8 cellular contexts compared by ENCODE assay signal in genomic region chr2:87496036-87497006, GRCh38.
DNase-seq lines count a peak whose midpoint lies in the region; ATAC-seq, FAIRE-seq and TF ChIP-seq lines count a peak whose summit lies in the region.
"Not testable (repeated sequence)": the region's sequence is repeated elsewhere in the genome, so short reads cannot be mapped to it uniquely, and the experiment has no call there.

No MANE protein-coding gene starts in this region.

- in situ Hi-C loops in gastrocnemius medialis (cut with MboI; ENCODE audit: low sequenced_read_pairs in 4 of 4) = not testable (repeated sequence)

- not testable (repeated sequence) for H3K36me3 ChIP-seq in CD4-positive, alpha-beta memory T cell (ENCODE audit: insufficient read depth, low read length); kidney (ENCODE audit: control insufficient read depth in 1 of 2, insufficient read depth in 2 of 2, low read length in 2 of 2); gastrocnemius medialis

- POLR2A ChIA-PET in CD4-positive, alpha-beta memory T cell (lab: Charles Lee; ENCODE audit: partially characterized antibody); activated B cell treated with CpG ODN at 0.5 μM for 24 hours (lab: Charles Lee): not testable (repeated sequence)

- not testable (repeated sequence) for TF ChIP-seq POLR2A in gastrocnemius medialis (IDR thresholded peaks at IDR 0.05)

- H3K4me3 ChIP-seq in CD4-positive, alpha-beta memory T cell (ENCODE audit: low read length in 2 of 2); kidney (ENCODE audit: low read length in 2 of 2); gastrocnemius medialis: not testable (repeated sequence)

- CTCF ChIA-PET in CD4-positive, alpha-beta memory T cell (lab: Charles Lee; ENCODE audit: partially characterized antibody); activated B cell treated with CpG ODN at 0.5 μM for 24 hours (lab: Charles Lee): not testable (repeated sequence)

- H3K27ac Mint-ChIP-seq in CD4-positive, alpha-beta memory T cell; activated B cell treated with CpG ODN at 0.5 μM for 24 hours; effector memory CD8-positive, alpha-beta T cell: not testable (repeated sequence)

- not testable (repeated sequence) for H3K9me3 Mint-ChIP-seq in CD4-positive, alpha-beta memory T cell; activated B cell treated with CpG ODN at 0.5 μM for 24 hours; effector memory CD8-positive, alpha-beta T cell

- peaks cover 25% of the 10 kb centered on the region for H3K4me1 ChIP-seq in CD4-positive, alpha-beta memory T cell (ENCODE audit: insufficient read depth, low read length)
- H3K4me1 ChIP-seq in kidney (ENCODE audit: control insufficient read depth in 1 of 2, insufficient read depth in 1 of 2, low read depth in 1 of 2, low read length in 2 of 2); gastrocnemius medialis: not testable (repeated sequence)

- H3K27me3 ChIP-seq in CD4-positive, alpha-beta memory T cell (ENCODE audit: insufficient read depth, low read length); gastrocnemius medialis: not testable (repeated sequence)

- not testable (repeated sequence) for H3K36me3 Mint-ChIP-seq in CD4-positive, alpha-beta memory T cell; activated B cell treated with CpG ODN at 0.5 μM for 24 hours (ENCODE audit: low read depth); effector memory CD8-positive, alpha-beta T cell (ENCODE audit: insufficient read depth)

- not testable (repeated sequence) for H3K27ac ChIP-seq in CD4-positive, alpha-beta memory T cell (ENCODE audit: low read depth, low read length); kidney (ENCODE audit: low read depth in 2 of 2, low read length in 2 of 2); gastrocnemius medialis

- peak; percentile 66 to 76 (median 73) for DNase-seq in CD4-positive, alpha-beta memory T cell
- not testable (repeated sequence) for DNase-seq in activated B cell treated with CpG ODN at 0.5 μM for 24 hours, kidney, gastrocnemius medialis
- DNase-seq in effector memory CD8-positive, alpha-beta T cell = peak in 1 of 3 experiments; percentile 26

- H3K9ac ChIP-seq in kidney (ENCODE audit: low read length in 2 of 2) = not testable (repeated sequence)

- not testable (repeated sequence) for H3K9me3 ChIP-seq in CD4-positive, alpha-beta memory T cell (ENCODE audit: control insufficient read depth in 1 of 2, low read length in 2 of 2); kidney (ENCODE audit: control insufficient read depth in 1 of 2, low read length in 2 of 2); gastrocnemius medialis

- intact Hi-C loops in CD4-positive, alpha-beta memory T cell (cut with micrococcal nuclease); activated B cell treated with CpG ODN at 0.5 μM for 24 hours (cut with micrococcal nuclease); kidney (cut with DNase I); gastrocnemius medialis (cut with DNase I; ENCODE audit: low total_unique reads): not testable (repeated sequence)

- H3K4me1 Mint-ChIP-seq in CD4-positive, alpha-beta memory T cell = peaks cover 9 to 26% (median 15%) of the 10 kb centered on the region in 4 donors
- H3K4me1 Mint-ChIP-seq in activated B cell treated with CpG ODN at 0.5 μM for 24 hours = peaks cover 10% of the 10 kb centered on the region
- H3K4me1 Mint-ChIP-seq in effector memory CD8-positive, alpha-beta T cell (ENCODE audit: low read depth in 2 of 2) = peaks cover 8 to 13% of the 10 kb centered on the region in 2 donors

- not testable (repeated sequence) for H3K27me3 Mint-ChIP-seq in CD4-positive, alpha-beta memory T cell; activated B cell treated with CpG ODN at 0.5 μM for 24 hours; effector memory CD8-positive, alpha-beta T cell

- TF ChIP-seq CTCF in activated B cell treated with CpG ODN at 0.5 μM for 24 hours (IDR thresholded peaks at IDR 0.05) = not testable (repeated sequence)
- TF ChIP-seq CTCF in kidney (IDR thresholded peaks at IDR 0.05; ENCODE audit: borderline replicate concordance, extremely low read depth, insufficient read depth) (peak; percentile 17), gastrocnemius medialis (IDR thresholded peaks at IDR 0.05 in 4 of 5, conservative IDR thresholded peaks at IDR 0.05 in 1 of 5) (peak in 1 of 5 experiments; percentile 40)

- ATAC-seq in GM19043 (IDR thresholded peaks at IDR 0.05; ENCODE audit: low read depth, unreplicated experiment) = peak; percentile 82
- ATAC-seq in HG02642 (IDR thresholded peaks at IDR 0.05; ENCODE audit: poor library complexity, unreplicated experiment) = peak; percentile 77
- ATAC-seq in HG03575 (IDR thresholded peaks at IDR 0.05; ENCODE audit: extremely low read depth, insufficient number of reproducible peaks, low FRiP score, unreplicated experiment) = peak; percentile 57
- peak; percentile 86 for ATAC-seq in activated B cell treated with CpG ODN at 0.5 μM for 24 hours (ENCODE audit: low read depth)
- ATAC-seq in effector memory CD8-positive, alpha-beta T cell (replicated peaks) = peak; percentile 88
- ATAC-seq in gastrocnemius medialis = peak; percentile 88 to 90

- FAIRE-seq in kidney (lab: Jason Lieb, UNC) = peak; percentile 74

- H3K4me3 Mint-ChIP-seq in CD4-positive, alpha-beta memory T cell; activated B cell treated with CpG ODN at 0.5 μM for 24 hours; effector memory CD8-positive, alpha-beta T cell: not testable (repeated sequence)
